19 cellular contexts compared by ENCODE assay signal in genomic region chr9:14560194-14560593, GRCh38.
A peak's percentile ranks its signal among the peaks of the same experiment; 100 is the strongest.
DNase-seq lines count a peak whose midpoint lies in the region; ATAC-seq, FAIRE-seq and TF ChIP-seq lines count a peak whose summit lies in the region.
"Had no signal": no experiment of that assay in that cellular context is flagged by ENCODE, and none has a peak within 500 bp of the region (broad histone marks: within the 10 kb centered on the region; RNA-seq: fewer than 3 reads in every experiment).

No MANE protein-coding gene starts in this region.

- peaks cover 8% of the 10 kb centered on the region for H3K4me1 Mint-ChIP-seq in activated naive CD4-positive, alpha-beta T cell treated with anti-CD3 and anti-CD28 coated beads for 36 hours (ENCODE audit: low read depth)

- peak; percentile 17 for DNase-seq in activated naive CD4-positive, alpha-beta T cell treated with anti-CD3 and anti-CD28 coated beads for 36 hours
- DNase-seq in activated naive CD4-positive, alpha-beta T cell treated with Interleukin-2 at 50 U/mL for 16 hours: no peak
- peak; percentile 7 for DNase-seq in GM12878 (ENCODE audit: low read depth, low spot score)
- no peak for DNase-seq in ascending aorta (ENCODE audit: low spot score in 2 of 2)
- no peak for DNase-seq in kidney tubule cell (ENCODE audit: low spot score)
- no peak for DNase-seq in SHP77 treated with DMSO at 0.1 percent for 48 hours (lab: John Stamatoyannopoulos, UW)
- DNase-seq: activated naive CD4-positive, alpha-beta T cell treated with anti-CD3 and anti-CD28 coated beads, Interleukin-2, amount 10 ng/mL, durations not matched to agents 7 days and 5 days; left colon; mucosa of descending colon; NCI-H226; nucleus accumbens; SIG-M5; sigmoid colon; stimulated activated naive CD4-positive, alpha-beta T cell; T-helper 9 cell had no signal

- in situ Hi-C loops in GM12878 (cut with MboI): no loop called here

- intact Hi-C loops in activated naive CD4-positive, alpha-beta T cell treated with anti-CD3 and anti-CD28 coated beads for 36 hours (cut with micrococcal nuclease): no loop called here
- intact Hi-C loops in GM12878 (cut with micrococcal nuclease; ENCODE audit: unreplicated experiment) (no loop called here), ascending aorta (cut with DNase I) (no loop called here)

- peak; percentile 80 for ATAC-seq in GM21367 (IDR thresholded peaks at IDR 0.05; ENCODE audit: unreplicated experiment)
- peak; percentile 61 for ATAC-seq in HG03280 (IDR thresholded peaks at IDR 0.05; ENCODE audit: unreplicated experiment)
- ATAC-seq in GM12878: peak; percentile 91
- ATAC-seq: left colon, mucosa of descending colon had no signal

- no peak for TF ChIP-seq CTCF in GM12878 (IDR thresholded peaks at IDR 0.05 in 2 of 3, conservative IDR thresholded peaks at IDR 0.05 in 1 of 3; ENCODE audit: control insufficient read depth in 2 of 3, extremely low read depth in 1 of 3, insufficient read depth in 1 of 3, low read depth in 3 of 3, low read length in 3 of 3)
- no peak for TF ChIP-seq CTCF in ascending aorta (IDR thresholded peaks at IDR 0.05)

- peaks cover 4% of the 10 kb centered on the region for H3K27me3 Mint-ChIP-seq in activated naive CD4-positive, alpha-beta T cell treated with anti-CD3 and anti-CD28 coated beads for 36 hours (ENCODE audit: low read depth)
- H3K27me3 Mint-ChIP-seq: activated naive CD4-positive, alpha-beta T cell treated with anti-CD3 and anti-CD28 coated beads, Interleukin-2, amount 10 ng/mL, durations not matched to agents 7 days and 5 days had no signal

- WGBS in GM12878 (ENCODE audit: insufficient coverage, insufficient replicate concordance, low lambda C conversion rate, missing lambda C conversion rate): 0% methylated on average over 2 of the region's 2 CpGs

- H3K27ac Mint-ChIP-seq in activated naive CD4-positive, alpha-beta T cell treated with anti-CD3 and anti-CD28 coated beads for 36 hours: no peak overlapping the region
- H3K27ac Mint-ChIP-seq: activated naive CD4-positive, alpha-beta T cell treated with anti-CD3 and anti-CD28 coated beads, Interleukin-2, amount 10 ng/mL, durations not matched to agents 7 days and 5 days had no signal

- H3K9me3 Mint-ChIP-seq in activated naive CD4-positive, alpha-beta T cell treated with anti-CD3 and anti-CD28 coated beads for 36 hours: peaks cover 2% of the 10 kb centered on the region

- no peak for TF ChIP-seq RAD21 in GM12878 (IDR thresholded peaks at IDR 0.05; ENCODE audit: insufficient read depth, low read depth, low read length)

- POLR2A ChIA-PET in GM12878 (lab: Charles Lee): no interaction called here

- H3K79me2 ChIP-seq in GM12878 (ENCODE audit: control insufficient read depth, insufficient read depth, low read length): no peaks in the 10 kb centered on the region
- H3K79me2 ChIP-seq: hepatocyte had no signal

- RAD21 ChIA-PET in GM12878 (lab: Charles Lee; ENCODE audit: unreplicated experiment): no interaction called here

- no peaks in the 10 kb centered on the region for H4K20me1 ChIP-seq in GM12878 (ENCODE audit: control insufficient read depth, insufficient read depth)

- no peak for TF ChIP-seq POLR2A in GM12878 (IDR thresholded peaks at IDR 0.05; ENCODE audit: low read depth, low read length)

- H2AFZ ChIP-seq in GM12878 (ENCODE audit: control insufficient read depth, low read depth, low read length): no peak overlapping the region
- H2AFZ ChIP-seq: hepatocyte had no signal

- no peak overlapping the region for H3K27ac ChIP-seq in GM12878 (ENCODE audit: control insufficient read depth, insufficient read depth)
- no peak overlapping the region for H3K27ac ChIP-seq in ascending aorta
- H3K27ac ChIP-seq: hepatocyte, sigmoid colon had no signal

- no peak for TF ChIP-seq EP300 in GM12878 (IDR thresholded peaks at IDR 0.05; ENCODE audit: borderline replicate concordance in 1 of 2, control insufficient read depth in 1 of 2, low read depth in 2 of 2, low read length in 2 of 2)

- no peak for FAIRE-seq in GM12878 (lab: Jason Lieb, UNC)

- H3K9ac ChIP-seq in GM12878 (ENCODE audit: control insufficient read depth, insufficient read depth, low read length): no peak overlapping the region

- CTCF ChIA-PET in activated naive CD4-positive, alpha-beta T cell treated with anti-CD3 and anti-CD28 coated beads for 36 hours (lab: Charles Lee): no interaction called here
- CTCF ChIA-PET in GM12878 (lab: Yijun Ruan, JAX): no interaction called here

- no peak overlapping the region for H3K4me2 ChIP-seq in GM12878 (ENCODE audit: control insufficient read depth, insufficient read depth)
- H3K4me2 ChIP-seq: hepatocyte had no signal

- no TSS peak for BruUV-seq in GM12878 (replicated peaks; lab: Mats Ljungman, UMichigan)

- H3K4me3 ChIP-seq in GM12878 (no peak overlapping the region), ascending aorta (no peak overlapping the region)
- H3K4me3 ChIP-seq: breast epithelium, hepatocyte, mucosa of descending colon, sigmoid colon had no signal

- H3K4me1 ChIP-seq in GM12878 (ENCODE audit: control insufficient read depth, insufficient read depth, low read length): no peaks in the 10 kb centered on the region
- no peaks in the 10 kb centered on the region for H3K4me1 ChIP-seq in ascending aorta
- H3K4me1 ChIP-seq: breast epithelium had no signal

- H3K36me3 ChIP-seq in GM12878 (ENCODE audit: control insufficient read depth in 2 of 2, insufficient read depth in 2 of 2, low read length in 1 of 2) (no peaks in the 10 kb centered on the region), ascending aorta (no peaks in the 10 kb centered on the region)
- H3K36me3 ChIP-seq: breast epithelium, sigmoid colon had no signal

- SMC1A ChIA-PET in GM12878 (lab: Charles Lee; ENCODE audit: uncharacterized antibody, unreplicated experiment): no interaction called here

- H3K4me3 Mint-ChIP-seq in activated naive CD4-positive, alpha-beta T cell treated with anti-CD3 and anti-CD28 coated beads for 36 hours: no peak overlapping the region
- H3K4me3 Mint-ChIP-seq: activated naive CD4-positive, alpha-beta T cell treated with anti-CD3 and anti-CD28 coated beads, Interleukin-2, amount 10 ng/mL, durations not matched to agents 7 days and 5 days had no signal

- H3K27me3 ChIP-seq in GM12878 (replicated peaks in 1 of 2; ENCODE audit: control insufficient read depth in 2 of 2, insufficient read depth in 2 of 2, low read length in 1 of 2) (no peaks in the 10 kb centered on the region), ascending aorta (no peaks in the 10 kb centered on the region)
- H3K27me3 ChIP-seq: breast epithelium, hepatocyte, sigmoid colon had no signal

- no peaks in the 10 kb centered on the region; the same call in 2 of the 3 replicates for H3K9me3 ChIP-seq in GM12878 (replicated peaks; ENCODE audit: control insufficient read depth, insufficient read depth, low read length)
- H3K9me3 ChIP-seq in ascending aorta: no peaks in the 10 kb centered on the region
- H3K9me3 ChIP-seq: breast epithelium, mucosa of descending colon, sigmoid colon had no signal

- H3K36me3 Mint-ChIP-seq in activated naive CD4-positive, alpha-beta T cell treated with anti-CD3 and anti-CD28 coated beads for 36 hours (ENCODE audit: low read depth): no peaks in the 10 kb centered on the region
- H3K36me3 Mint-ChIP-seq: activated naive CD4-positive, alpha-beta T cell treated with anti-CD3 and anti-CD28 coated beads, Interleukin-2, amount 10 ng/mL, durations not matched to agents 7 days and 5 days had no signal

TF ChIP-seq in GM12878, 131 proteins besides CTCF, POLR2A, EP300 and RAD21:
- TF ChIP-seq NR2C1 (IDR thresholded peaks at IDR 0.05) (no peak), BCL11A (IDR thresholded peaks at IDR 0.05; ENCODE audit: low read depth, low read length) (no peak), MTA2 (IDR thresholded peaks at IDR 0.05; ENCODE audit: low read depth) (no peak), BHLHE40 (IDR thresholded peaks at IDR 0.05; ENCODE audit: borderline replicate concordance in 1 of 2, low read depth in 2 of 2, low read length in 1 of 2) (no peak), JUNB (IDR thresholded peaks at IDR 0.05) (no peak), SMC3 (IDR thresholded peaks at IDR 0.05; ENCODE audit: borderline replicate concordance, low read length) (no peak), E4F1 (IDR thresholded peaks at IDR 0.05; ENCODE audit: borderline replicate concordance, partially characterized antibody) (no peak), E2F4 (IDR thresholded peaks at IDR 0.05; ENCODE audit: low read depth, low read length) (no peak), STAT3 (IDR thresholded peaks at IDR 0.05; ENCODE audit: low read depth, low read length) (no peak), PAX5 (IDR thresholded peaks at IDR 0.05; ENCODE audit: borderline replicate concordance, low read depth, low read length) (no peak), POU2F2 (IDR thresholded peaks at IDR 0.05; ENCODE audit: borderline replicate concordance, low read depth, low read length) (no peak)
TF ChIP-seq in GM12878: peak in this region for 0.

Comparison
In these comparisons a context has a peak if more than half of its experiments do, and no peak if none do; other contexts are left out.
1. DNase-seq: peak in activated naive CD4-positive, alpha-beta T cell treated with anti-CD3 and anti-CD28 coated beads for 36 hours (single experiment) and GM12878 (single experiment); none in activated naive CD4-positive, alpha-beta T cell treated with Interleukin-2 at 50 U/mL for 16 hours (single experiment), ascending aorta (0 of 2), kidney tubule cell (single experiment) and SHP77 treated with DMSO at 0.1 percent for 48 hours (single experiment).
2. Peak in every context shown above with its lines, with median percentiles within 50 percentile points of each other: ATAC-seq.